Comparison of ENCODE assay signal across 1 cellular context in the genomic region with DNA sequence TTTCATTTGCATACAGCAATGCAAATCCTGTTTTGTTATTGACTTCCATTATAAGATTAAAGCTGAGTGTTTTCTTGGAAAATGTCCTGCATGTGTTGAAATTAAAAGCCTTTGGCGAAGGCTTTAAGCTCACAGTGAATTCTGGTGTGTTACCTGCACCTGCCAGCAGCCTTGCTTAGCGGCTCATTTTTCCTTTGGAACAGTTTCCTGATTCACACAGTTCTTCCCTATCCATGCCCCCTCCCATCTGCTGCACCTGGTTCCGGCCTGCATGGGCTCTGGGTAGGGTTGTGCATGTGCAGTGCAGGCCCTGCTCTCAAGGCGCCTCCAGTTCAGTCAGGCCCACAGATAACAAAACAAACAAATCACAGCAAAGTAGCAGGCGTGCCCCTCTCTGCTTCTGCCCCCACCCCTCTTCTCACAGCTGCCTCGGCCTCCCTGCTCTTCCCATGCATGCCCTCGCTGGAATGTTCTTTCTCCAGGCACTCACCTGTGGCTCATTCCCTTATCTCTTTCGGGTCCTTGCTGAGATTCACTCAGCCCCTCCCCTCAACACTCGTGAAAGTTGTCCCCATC.
TF ChIP-seq lines count a peak whose summit lies in the region.

No MANE protein-coding gene starts in this region.

TF ChIP-seq in WTC11, 78 proteins besides CTCF, POLR2A, EP300 and RAD21:
- TF ChIP-seq, protein P1, sequence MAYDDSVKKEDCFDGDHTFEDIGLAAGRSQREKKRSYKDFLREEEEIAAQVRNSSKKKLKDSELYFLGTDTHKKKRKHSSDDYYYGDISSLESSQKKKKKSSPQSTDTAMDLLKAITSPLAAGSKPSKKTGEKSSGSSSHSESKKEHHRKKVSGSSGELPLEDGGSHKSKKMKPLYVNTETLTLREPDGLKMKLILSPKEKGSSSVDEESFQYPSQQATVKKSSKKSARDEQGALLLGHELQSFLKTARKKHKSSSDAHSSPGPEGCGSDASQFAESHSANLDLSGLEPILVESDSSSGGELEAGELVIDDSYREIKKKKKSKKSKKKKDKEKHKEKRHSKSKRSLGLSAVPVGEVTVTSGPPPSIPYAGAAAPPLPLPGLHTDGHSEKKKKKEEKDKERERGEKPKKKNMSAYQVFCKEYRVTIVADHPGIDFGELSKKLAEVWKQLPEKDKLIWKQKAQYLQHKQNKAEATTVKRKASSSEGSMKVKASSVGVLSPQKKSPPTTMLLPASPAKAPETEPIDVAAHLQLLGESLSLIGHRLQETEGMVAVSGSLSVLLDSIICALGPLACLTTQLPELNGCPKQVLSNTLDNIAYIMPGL (CRISPR knock-in tag; IDR thresholded peaks at IDR 0.05): no peak
- TF ChIP-seq, protein P2, sequence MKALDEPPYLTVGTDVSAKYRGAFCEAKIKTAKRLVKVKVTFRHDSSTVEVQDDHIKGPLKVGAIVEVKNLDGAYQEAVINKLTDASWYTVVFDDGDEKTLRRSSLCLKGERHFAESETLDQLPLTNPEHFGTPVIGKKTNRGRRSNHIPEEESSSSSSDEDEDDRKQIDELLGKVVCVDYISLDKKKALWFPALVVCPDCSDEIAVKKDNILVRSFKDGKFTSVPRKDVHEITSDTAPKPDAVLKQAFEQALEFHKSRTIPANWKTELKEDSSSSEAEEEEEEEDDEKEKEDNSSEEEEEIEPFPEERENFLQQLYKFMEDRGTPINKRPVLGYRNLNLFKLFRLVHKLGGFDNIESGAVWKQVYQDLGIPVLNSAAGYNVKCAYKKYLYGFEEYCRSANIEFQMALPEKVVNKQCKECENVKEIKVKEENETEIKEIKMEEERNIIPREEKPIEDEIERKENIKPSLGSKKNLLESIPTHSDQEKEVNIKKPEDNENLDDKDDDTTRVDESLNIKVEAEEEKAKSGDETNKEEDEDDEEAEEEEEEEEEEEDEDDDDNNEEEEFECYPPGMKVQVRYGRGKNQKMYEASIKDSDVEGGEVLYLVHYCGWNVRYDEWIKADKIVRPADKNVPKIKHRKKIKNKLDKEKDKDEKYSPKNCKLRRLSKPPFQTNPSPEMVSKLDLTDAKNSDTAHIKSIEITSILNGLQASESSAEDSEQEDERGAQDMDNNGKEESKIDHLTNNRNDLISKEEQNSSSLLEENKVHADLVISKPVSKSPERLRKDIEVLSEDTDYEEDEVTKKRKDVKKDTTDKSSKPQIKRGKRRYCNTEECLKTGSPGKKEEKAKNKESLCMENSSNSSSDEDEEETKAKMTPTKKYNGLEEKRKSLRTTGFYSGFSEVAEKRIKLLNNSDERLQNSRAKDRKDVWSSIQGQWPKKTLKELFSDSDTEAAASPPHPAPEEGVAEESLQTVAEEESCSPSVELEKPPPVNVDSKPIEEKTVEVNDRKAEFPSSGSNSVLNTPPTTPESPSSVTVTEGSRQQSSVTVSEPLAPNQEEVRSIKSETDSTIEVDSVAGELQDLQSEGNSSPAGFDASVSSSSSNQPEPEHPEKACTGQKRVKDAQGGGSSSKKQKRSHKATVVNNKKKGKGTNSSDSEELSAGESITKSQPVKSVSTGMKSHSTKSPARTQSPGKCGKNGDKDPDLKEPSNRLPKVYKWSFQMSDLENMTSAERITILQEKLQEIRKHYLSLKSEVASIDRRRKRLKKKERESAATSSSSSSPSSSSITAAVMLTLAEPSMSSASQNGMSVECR (CRISPR knock-in tag; IDR thresholded peaks at IDR 0.05; ENCODE audit: borderline replicate concordance): no peak
- TF ChIP-seq GABPB1 (CRISPR knock-in tag; IDR thresholded peaks at IDR 0.05) (no peak), ZNF121 (CRISPR knock-in tag; IDR thresholded peaks at IDR 0.05) (no peak), JUN (CRISPR knock-in tag; IDR thresholded peaks at IDR 0.05) (no peak), ESRRA (CRISPR knock-in tag; IDR thresholded peaks at IDR 0.05; ENCODE audit: borderline replicate concordance) (no peak)
- TF ChIP-seq, protein P3, sequence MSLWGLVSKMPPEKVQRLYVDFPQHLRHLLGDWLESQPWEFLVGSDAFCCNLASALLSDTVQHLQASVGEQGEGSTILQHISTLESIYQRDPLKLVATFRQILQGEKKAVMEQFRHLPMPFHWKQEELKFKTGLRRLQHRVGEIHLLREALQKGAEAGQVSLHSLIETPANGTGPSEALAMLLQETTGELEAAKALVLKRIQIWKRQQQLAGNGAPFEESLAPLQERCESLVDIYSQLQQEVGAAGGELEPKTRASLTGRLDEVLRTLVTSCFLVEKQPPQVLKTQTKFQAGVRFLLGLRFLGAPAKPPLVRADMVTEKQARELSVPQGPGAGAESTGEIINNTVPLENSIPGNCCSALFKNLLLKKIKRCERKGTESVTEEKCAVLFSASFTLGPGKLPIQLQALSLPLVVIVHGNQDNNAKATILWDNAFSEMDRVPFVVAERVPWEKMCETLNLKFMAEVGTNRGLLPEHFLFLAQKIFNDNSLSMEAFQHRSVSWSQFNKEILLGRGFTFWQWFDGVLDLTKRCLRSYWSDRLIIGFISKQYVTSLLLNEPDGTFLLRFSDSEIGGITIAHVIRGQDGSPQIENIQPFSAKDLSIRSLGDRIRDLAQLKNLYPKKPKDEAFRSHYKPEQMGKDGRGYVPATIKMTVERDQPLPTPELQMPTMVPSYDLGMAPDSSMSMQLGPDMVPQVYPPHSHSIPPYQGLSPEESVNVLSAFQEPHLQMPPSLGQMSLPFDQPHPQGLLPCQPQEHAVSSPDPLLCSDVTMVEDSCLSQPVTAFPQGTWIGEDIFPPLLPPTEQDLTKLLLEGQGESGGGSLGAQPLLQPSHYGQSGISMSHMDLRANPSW (CRISPR knock-in tag; conservative IDR thresholded peaks at IDR 0.05; ENCODE audit: low read depth): no peak
